ENCODE assay signal across 2 cellular contexts in genomic region chr12:32402170-32402569, GRCh38.
TF ChIP-seq lines count a peak whose summit lies in the region.

No MANE protein-coding gene starts in this region.

TF ChIP-seq in SK-N-SH, 30 proteins besides CTCF, POLR2A, EP300 and RAD21 (continued from another document):
- TF ChIP-seq FOXM1 (IDR thresholded peaks at IDR 0.05; ENCODE audit: low read depth) (no peak), MEF2A (IDR thresholded peaks at IDR 0.05; ENCODE audit: borderline replicate concordance, low read depth) (no peak), NFIC (IDR thresholded peaks at IDR 0.05; ENCODE audit: borderline replicate concordance) (no peak), TEAD4 (IDR thresholded peaks at IDR 0.05; ENCODE audit: borderline replicate concordance, insufficient read depth) (no peak), REST (IDR thresholded peaks at IDR 0.05; ENCODE audit: low read depth, low read length) (no peak), ZBTB33 (IDR thresholded peaks at IDR 0.05; ENCODE audit: borderline replicate concordance, low read depth) (no peak), NRF1 (IDR thresholded peaks at IDR 0.05; ENCODE audit: low read depth, low read length) (no peak), CHD2 (IDR thresholded peaks at IDR 0.05; ENCODE audit: low read length, partially characterized antibody) (no peak), USF1 (IDR thresholded peaks at IDR 0.05; ENCODE audit: borderline replicate concordance, low read depth) (no peak), IRF3 (IDR thresholded peaks at IDR 0.05; ENCODE audit: low read depth, low read length) (no peak), EZH2phosphoT487 (IDR thresholded peaks at IDR 0.05; ENCODE audit: borderline replicate concordance, low read depth) (no peak), JUND (IDR thresholded peaks at IDR 0.05) (no peak)

TF ChIP-seq in SK-N-SH treated with all-trans-retinoic acid at 6 μM for 48 hours, 23 proteins besides CTCF, POLR2A, EP300 and RAD21 (continued from another document):
- TF ChIP-seq POU6F1 (CRISPR knock-in tag; IDR thresholded peaks at IDR 0.05; ENCODE audit: borderline replicate concordance, low read depth) (no peak), ZFP3 (CRISPR knock-in tag; IDR thresholded peaks at IDR 0.05) (no peak), RARB (CRISPR knock-in tag; IDR thresholded peaks at IDR 0.05) (no peak), ARNTL (CRISPR knock-in tag; IDR thresholded peaks at IDR 0.05; ENCODE audit: borderline replicate concordance, low read depth) (no peak)
